Comparison of ENCODE assay signal across 2 cellular contexts in genomic region chr16:13940397-13940933, GRCh38.
A peak's percentile ranks its signal among the peaks of the same experiment; 100 is the strongest.
TF ChIP-seq lines count a peak whose summit lies in the region.

No MANE protein-coding gene starts in this region.

TF ChIP-seq in IMR-90, 13 proteins besides CTCF, POLR2A, EP300 and RAD21:
- TF ChIP-seq MAFK (IDR thresholded peaks at IDR 0.05; ENCODE audit: low read depth, low read length) (peak; percentile 77), CEBPB (IDR thresholded peaks at IDR 0.05; ENCODE audit: low read depth, low read length) (no peak)

TF ChIP-seq in K562, 482 proteins besides CTCF, POLR2A, EP300 and RAD21:
- no peak for TF ChIP-seq ZBTB43 (CRISPR knock-in tag; IDR thresholded peaks at IDR 0.05)
- peak; percentile 53 for TF ChIP-seq C11orf30 (IDR thresholded peaks at IDR 0.05; ENCODE audit: low read depth)
- no peak for TF ChIP-seq ELF1 (tag; IDR thresholded peaks at IDR 0.05)
- TF ChIP-seq ZNF583 (CRISPR knock-in tag; IDR thresholded peaks at IDR 0.05) = no peak
- TF ChIP-seq MAFF (IDR thresholded peaks at IDR 0.05; ENCODE audit: low read length) = peak; percentile 63
- TF ChIP-seq NFIC (IDR thresholded peaks at IDR 0.05) = no peak
- no peak for TF ChIP-seq SRSF1 (IDR thresholded peaks at IDR 0.05; ENCODE audit: low read depth, low read length)
- peak; percentile 54 for TF ChIP-seq MAFK (IDR thresholded peaks at IDR 0.05; ENCODE audit: low read length)
- TF ChIP-seq ZNF316 (IDR thresholded peaks at IDR 0.05) = peak; percentile 80
- TF ChIP-seq PHTF2 (CRISPR knock-in tag; IDR thresholded peaks at IDR 0.05) = no peak
- TF ChIP-seq MAFG (tag; conservative IDR thresholded peaks at IDR 0.05) = peak; percentile 56
- no peak for TF ChIP-seq ZC3H11A (IDR thresholded peaks at IDR 0.05; ENCODE audit: low read depth, low read length)
- TF ChIP-seq ZFP30 (CRISPR knock-in tag; IDR thresholded peaks at IDR 0.05; ENCODE audit: borderline replicate concordance) = no peak
- TF ChIP-seq IRF9 (tag; IDR thresholded peaks at IDR 0.05) = no peak
- TF ChIP-seq BDP1 (IDR thresholded peaks at IDR 0.05; ENCODE audit: insufficient read depth, insufficient read length) = no peak
TF ChIP-seq in K562: peak in this region for 5.
